ENCODE assay signal across 8 cellular contexts in the genomic region with DNA sequence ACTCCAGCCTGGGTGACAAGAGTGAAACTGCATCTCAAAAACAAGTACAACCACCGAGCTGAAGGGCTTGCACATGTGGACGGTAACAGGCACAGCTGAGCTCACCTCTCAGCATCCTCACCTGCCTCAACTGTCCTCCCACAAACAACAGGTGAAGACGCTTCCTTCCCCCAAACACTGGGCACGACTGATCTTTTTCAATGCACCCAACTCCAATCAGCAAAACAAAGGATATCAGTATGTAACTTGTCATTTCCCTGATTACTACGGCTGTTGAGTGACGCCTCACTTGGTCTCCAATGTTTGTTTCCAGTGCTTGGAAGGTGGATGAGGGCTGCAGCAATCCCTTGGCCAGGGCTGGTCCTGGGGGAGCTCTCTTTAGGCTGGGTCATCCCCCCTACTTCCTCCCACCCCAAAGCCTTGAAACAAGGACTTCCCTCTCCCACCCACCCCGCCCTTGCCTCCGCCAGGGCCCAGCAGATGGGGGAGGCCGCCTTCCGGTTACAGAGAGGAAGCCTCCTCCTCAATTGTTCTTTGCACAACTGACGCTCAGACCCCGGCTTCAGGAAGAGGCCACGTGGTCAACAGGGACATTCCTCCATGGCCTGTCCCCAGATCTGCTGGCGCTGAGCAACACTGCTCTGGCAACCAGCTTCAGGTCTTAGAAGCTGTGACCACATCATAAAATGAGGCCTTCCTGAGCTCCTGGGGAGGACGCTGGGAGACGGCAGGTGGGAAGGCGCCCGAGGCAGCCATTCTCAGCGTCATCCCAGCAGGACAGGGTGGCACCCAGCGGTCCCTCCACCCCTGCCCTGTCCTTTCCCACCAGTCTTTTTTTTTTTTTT. TPM values are rescaled to one million over a fixed set of nuclear protein-coding genes. Genes with fewer than 3 reads are reported as not detected.
DNase-seq lines count a peak whose midpoint lies in the region; ATAC-seq lines count a peak whose summit lies in the region.

No MANE protein-coding gene starts in this region.

- DNase-seq in CD1c-positive myeloid dendritic cell (ENCODE audit: extremely low spot score) = peak; percentile 91
- DNase-seq in NOMO-1 treated with DMSO at 0.1 percent for 48 hours (lab: John Stamatoyannopoulos, UW; ENCODE audit: unreplicated experiment) = peak; percentile 74
- peak; percentile 49 for DNase-seq in central memory CD4-positive, alpha-beta T cell
- DNase-seq in mucosa of gallbladder (ENCODE audit: low spot score) = peak; percentile 47
- no peak for DNase-seq in DMS 273 (lab: John Stamatoyannopoulos, UW; ENCODE audit: unreplicated experiment)
- DNase-seq in HPDE6-E6E7 (ENCODE audit: extremely low spot score) = no peak
- DNase-seq in AG08395 (ENCODE audit: low spot score) = no peak

- ATAC-seq in GM18909 (IDR thresholded peaks at IDR 0.05; ENCODE audit: poor library complexity, unreplicated experiment) = no peak

RNA-seq across cellular contexts. Expression of gene FAM78A, which starts 5.9 kb away (rescaled TPM):
- 7.5 TPM for total RNA-seq in mucosa of gallbladder

RNA-seq across cellular contexts. Expression of gene PLPP7, which starts 19.1 kb away (rescaled TPM):
- 7.2 TPM for total RNA-seq in mucosa of gallbladder

Comparison
In these comparisons a context has a peak if more than half of its experiments do, and no peak if none do; other contexts are left out.
1. DNase-seq: peak in CD1c-positive myeloid dendritic cell (single experiment), NOMO-1 treated with DMSO at 0.1 percent for 48 hours (single experiment), central memory CD4-positive, alpha-beta T cell (single experiment) and mucosa of gallbladder (single experiment); none in DMS 273 (single experiment), HPDE6-E6E7 (single experiment) and AG08395 (single experiment).